ENCODE assay signal across 8 cellular contexts in the genomic region with DNA sequence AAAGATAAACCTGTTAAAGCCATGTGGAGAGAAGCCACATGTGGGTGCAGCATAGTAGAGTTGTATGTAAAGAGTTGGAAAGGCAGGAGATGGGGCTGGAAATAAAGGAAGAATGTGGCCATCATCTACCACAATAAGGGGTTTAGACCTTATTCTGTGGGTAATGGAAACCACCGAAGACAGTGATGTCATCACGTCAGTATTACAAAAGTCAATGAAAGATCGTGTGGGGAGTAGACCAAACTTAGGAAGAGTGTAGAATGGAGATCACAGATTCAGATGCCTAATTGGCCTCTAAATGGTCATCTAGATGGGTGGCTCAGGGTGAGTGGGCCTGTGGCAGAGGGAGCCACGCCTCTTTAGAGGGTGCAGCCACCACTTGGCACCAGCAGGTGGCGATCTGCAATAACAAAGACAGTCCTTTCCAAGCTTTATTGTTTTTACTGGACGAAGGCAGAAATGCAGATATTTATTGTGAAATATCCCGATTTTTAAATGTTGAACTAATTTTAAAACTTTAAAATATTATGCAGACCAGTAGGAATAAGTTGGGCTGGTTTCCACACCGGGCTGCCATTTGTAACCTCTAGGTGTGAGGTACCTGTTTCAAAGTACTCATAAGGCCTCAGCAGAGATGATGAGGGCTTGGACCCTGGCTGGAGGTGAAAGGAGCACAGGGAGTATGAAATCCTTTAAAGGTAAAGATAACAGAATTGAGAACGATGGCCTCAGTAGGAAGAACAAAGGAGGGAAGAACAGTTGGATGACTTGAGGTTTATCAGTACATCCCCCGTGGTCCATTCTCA.
A peak's percentile ranks its signal among the peaks of the same experiment; 100 is the strongest.
DNase-seq lines count a peak whose midpoint lies in the region; ATAC-seq, FAIRE-seq and TF ChIP-seq lines count a peak whose summit lies in the region.

No MANE protein-coding gene starts in this region.

- H3K4me3 ChIP-seq in Peyer's patch (no peak overlapping the region), bronchial epithelial cell (ENCODE audit: low read depth, low read length) (no peak overlapping the region), liver (ENCODE audit: low read depth in 1 of 3, low read length in 3 of 3) (no peak overlapping the region), thyroid gland (replicated peaks in 1 of 3) (no peak overlapping the region)

- no peaks in the 10 kb centered on the region for H3K4me1 ChIP-seq in Peyer's patch
- peaks cover 0 to 16% (median 3%) of the 10 kb centered on the region in 4 donors for H3K4me1 ChIP-seq in liver (ENCODE audit: control insufficient read depth in 4 of 4, insufficient read depth in 4 of 4, low read length in 3 of 4)
- H3K4me1 ChIP-seq in thyroid gland, result peaks cover 8 to 27% of the 10 kb centered on the region in 2 donors

- H3K9ac ChIP-seq in liver (ENCODE audit: low read depth in 1 of 2, low read length in 2 of 2), result no peak overlapping the region

- no peak overlapping the region for H3K27ac ChIP-seq in Peyer's patch
- H3K27ac ChIP-seq in liver (ENCODE audit: low read depth in 1 of 2, low read length in 2 of 2), result peak overlapping the region in 1 of 2 donors; percentile 19
- no peak overlapping the region for H3K27ac ChIP-seq in thyroid gland

- H3K9me3 ChIP-seq in Peyer's patch (no peaks in the 10 kb centered on the region), liver (ENCODE audit: control insufficient read depth in 4 of 4, low read length in 3 of 4) (no peaks in the 10 kb centered on the region), thyroid gland (no peaks in the 10 kb centered on the region)

- peaks cover 0 to 7% (median 0%) of the 10 kb centered on the region in 3 donors for H3K36me3 ChIP-seq in Peyer's patch
- H3K36me3 ChIP-seq in bronchial epithelial cell (ENCODE audit: control insufficient read depth, insufficient read depth, low read length), result no peaks in the 10 kb centered on the region
- H3K36me3 ChIP-seq in liver (ENCODE audit: control insufficient read depth in 4 of 4, insufficient read depth in 3 of 4, low read depth in 1 of 4, low read length in 3 of 4), result peaks cover 4 to 9% (median 5%) of the 10 kb centered on the region in 4 donors
- H3K36me3 ChIP-seq in thyroid gland, result peaks cover 0 to 6% of the 10 kb centered on the region in 2 donors

- DNase-seq in COLO668 (lab: John Stamatoyannopoulos, UW; ENCODE audit: unreplicated experiment) (peak; percentile 41), Peyer's patch (peak in 2 of 3 donors; percentile 62 to 77), bronchial epithelial cell (ENCODE audit: low read depth) (peak; percentile 55), thyroid gland (peak; percentile 50 to 51)

- WGBS in liver, result 68% methylated on average over 10 of the region's 10 CpGs
- WGBS in thyroid gland, 2 donors, result 63% methylated on average over 10 of the region's 10 CpGs

- ATAC-seq in GM18909 (IDR thresholded peaks at IDR 0.05; ENCODE audit: poor library complexity, unreplicated experiment) (peak; percentile 71), HG03342 (IDR thresholded peaks at IDR 0.05; ENCODE audit: unreplicated experiment) (peak; percentile 77), HG03571 (IDR thresholded peaks at IDR 0.05; ENCODE audit: unreplicated experiment) (no peak)

- H3K27me3 ChIP-seq in Peyer's patch (no peaks in the 10 kb centered on the region), bronchial epithelial cell (ENCODE audit: control insufficient read depth, insufficient read depth, low read length) (no peaks in the 10 kb centered on the region), liver (ENCODE audit: control insufficient read depth in 4 of 4, insufficient read depth in 4 of 4, low read length in 3 of 4) (no peaks in the 10 kb centered on the region), thyroid gland (no peaks in the 10 kb centered on the region)

- peak; percentile 23 for FAIRE-seq in bronchial epithelial cell (lab: Jason Lieb, UNC)

- intact Hi-C loops in thyroid gland (cut with DNase I), result no loop called here

- TF ChIP-seq POLR2A in Peyer's patch (IDR thresholded peaks at IDR 0.05), result no peak
- TF ChIP-seq POLR2A in thyroid gland (IDR thresholded peaks at IDR 0.05), result no peak

- TF ChIP-seq RAD21 in liver (IDR thresholded peaks at IDR 0.05), result peak; percentile 68 to 81

- TF ChIP-seq CTCF in Peyer's patch (IDR thresholded peaks at IDR 0.05), result peak in 5 of 6 experiments; percentile 25 to 74 (median 62)
- peak; percentile 82 for TF ChIP-seq CTCF in bronchial epithelial cell (IDR thresholded peaks at IDR 0.05; ENCODE audit: insufficient read depth, low read length, severe bottlenecking)
- TF ChIP-seq CTCF in liver (IDR thresholded peaks at IDR 0.05; ENCODE audit: low read depth, low read length, missing input control), result peak; percentile 68
- peak; percentile 27 to 78 (median 63) for TF ChIP-seq CTCF in thyroid gland (IDR thresholded peaks at IDR 0.05)

TF ChIP-seq in liver, 16 proteins besides CTCF, POLR2A, EP300 and RAD21:
- TF ChIP-seq GABPA (IDR thresholded peaks at IDR 0.05 in 1 of 2, conservative IDR thresholded peaks at IDR 0.05 in 1 of 2) (no peak), RXRA (IDR thresholded peaks at IDR 0.05) (no peak), TAF1 (conservative IDR thresholded peaks at IDR 0.05) (no peak), JUND (IDR thresholded peaks at IDR 0.05) (no peak), HNF4G (IDR thresholded peaks at IDR 0.05) (no peak), FOXA2 (IDR thresholded peaks at IDR 0.05) (no peak)
- TF ChIP-seq, protein P1, sequence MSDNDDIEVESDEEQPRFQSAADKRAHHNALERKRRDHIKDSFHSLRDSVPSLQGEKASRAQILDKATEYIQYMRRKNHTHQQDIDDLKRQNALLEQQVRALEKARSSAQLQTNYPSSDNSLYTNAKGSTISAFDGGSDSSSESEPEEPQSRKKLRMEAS (IDR thresholded peaks at IDR 0.05), result no peak
- TF ChIP-seq, protein P2, sequence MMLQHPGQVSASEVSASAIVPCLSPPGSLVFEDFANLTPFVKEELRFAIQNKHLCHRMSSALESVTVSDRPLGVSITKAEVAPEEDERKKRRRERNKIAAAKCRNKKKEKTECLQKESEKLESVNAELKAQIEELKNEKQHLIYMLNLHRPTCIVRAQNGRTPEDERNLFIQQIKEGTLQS (IDR thresholded peaks at IDR 0.05), result no peak
